22 cellular contexts compared by ENCODE assay signal in genomic region chr3:101270158-101270557, GRCh38.
"Had no signal": no experiment of that assay in that cellular context is flagged by ENCODE, and none has a peak within 500 bp of the region (broad histone marks: within the 10 kb centered on the region; RNA-seq: fewer than 3 reads in every experiment).

No MANE protein-coding gene starts in this region.

- H3K36me3 ChIP-seq: esophagus squamous epithelium, gastroesophageal sphincter, sigmoid colon, transverse colon, uterus had no signal

- H3K27ac Mint-ChIP-seq: activated naive CD8-positive, alpha-beta T cell treated with anti-CD3 and anti-CD28 coated beads, Interleukin-2, amount 10 ng/mL, durations not matched to agents 7 days and 5 days; endodermal cell; mesothelial cell of epicardium; naive thymus-derived CD8-positive, alpha-beta T cell; stimulated activated memory B cell treated with anti-CD40 and anti-IgM and Interleukin-4, amounts not matched to agents 10 μg/mL and 1 μg/mL and 100 μg/mL, for 72 hours; T-helper 2 cell treated with Interferon-gamma antibody and Interleukin-4, amounts not matched to agents 5 μg/mL and 100 μg/mL, for 36 hours had no signal

- DNase-seq: activated CD4-positive, alpha-beta T cell treated with anti-CD3 and anti-CD28 coated beads for 1 hour; activated CD8-positive, alpha-beta memory T cell treated with anti-CD3 and anti-CD28 coated beads, Interleukin-2, amount 50 U/mL, for 48 hours; activated naive CD4-positive, alpha-beta T cell treated with Interleukin-2 at 50 U/mL for 16 hours; activated naive CD8-positive, alpha-beta T cell treated with anti-CD3 and anti-CD28 coated beads, Interleukin-2, amount 10 ng/mL, durations not matched to agents 7 days and 5 days; activated T-cell treated with anti-CD3 and anti-CD28 coated beads, Interleukin-2, amount 50 U/mL, for 48 hours; amniotic stem cell; cerebellar nuclear complex; cortex of kidney; endodermal cell; esophagus squamous epithelium; heart left ventricle; left colon; naive thymus-derived CD8-positive, alpha-beta T cell; sigmoid colon; stimulated activated CD4-positive, alpha-beta T cell treated with anti-CD3 and anti-CD28 coated beads, Interleukin-15, amount 100 ng/mL, for 24 hours; transverse colon; uterus had no signal

- H3K4me3 Mint-ChIP-seq: activated naive CD8-positive, alpha-beta T cell treated with anti-CD3 and anti-CD28 coated beads, Interleukin-2, amount 10 ng/mL, durations not matched to agents 7 days and 5 days; endodermal cell; mesothelial cell of epicardium; naive thymus-derived CD8-positive, alpha-beta T cell; stimulated activated memory B cell treated with anti-CD40 and anti-IgM and Interleukin-4, amounts not matched to agents 10 μg/mL and 1 μg/mL and 100 μg/mL, for 72 hours; T-helper 2 cell treated with Interferon-gamma antibody and Interleukin-4, amounts not matched to agents 5 μg/mL and 100 μg/mL, for 36 hours had no signal

- H3K9me3 Mint-ChIP-seq: activated naive CD8-positive, alpha-beta T cell treated with anti-CD3 and anti-CD28 coated beads, Interleukin-2, amount 10 ng/mL, durations not matched to agents 7 days and 5 days; naive thymus-derived CD8-positive, alpha-beta T cell; stimulated activated memory B cell treated with anti-CD40 and anti-IgM and Interleukin-4, amounts not matched to agents 10 μg/mL and 1 μg/mL and 100 μg/mL, for 72 hours; T-helper 2 cell treated with Interferon-gamma antibody and Interleukin-4, amounts not matched to agents 5 μg/mL and 100 μg/mL, for 36 hours had no signal

- H3K4me1 ChIP-seq: esophagus squamous epithelium, transverse colon, uterus had no signal

- H3K36me3 Mint-ChIP-seq: activated naive CD8-positive, alpha-beta T cell treated with anti-CD3 and anti-CD28 coated beads, Interleukin-2, amount 10 ng/mL, durations not matched to agents 7 days and 5 days had no signal

- H3K4me2 ChIP-seq: smooth muscle cell had no signal

- H3K4me3 ChIP-seq: esophagus squamous epithelium, gastroesophageal sphincter, heart left ventricle, sigmoid colon, smooth muscle cell, transverse colon, uterus had no signal

- H3K27me3 ChIP-seq: esophagus squamous epithelium, gastroesophageal sphincter, heart left ventricle, sigmoid colon, transverse colon, uterus had no signal

- H3K4me1 Mint-ChIP-seq: activated naive CD8-positive, alpha-beta T cell treated with anti-CD3 and anti-CD28 coated beads, Interleukin-2, amount 10 ng/mL, durations not matched to agents 7 days and 5 days; naive thymus-derived CD8-positive, alpha-beta T cell; stimulated activated memory B cell treated with anti-CD40 and anti-IgM and Interleukin-4, amounts not matched to agents 10 μg/mL and 1 μg/mL and 100 μg/mL, for 72 hours had no signal

- H3K27ac ChIP-seq: esophagus squamous epithelium, heart left ventricle, sigmoid colon, transverse colon, uterus had no signal

- ATAC-seq: gastroesophageal sphincter; heart left ventricle; left colon; naive thymus-derived CD8-positive, alpha-beta T cell; stimulated activated memory B cell treated with anti-CD40 and anti-IgM and Interleukin-4, amounts not matched to agents 10 μg/mL and 1 μg/mL and 100 μg/mL, for 72 hours had no signal

- H3K27me3 Mint-ChIP-seq: activated naive CD8-positive, alpha-beta T cell treated with anti-CD3 and anti-CD28 coated beads, Interleukin-2, amount 10 ng/mL, durations not matched to agents 7 days and 5 days; naive thymus-derived CD8-positive, alpha-beta T cell; stimulated activated memory B cell treated with anti-CD40 and anti-IgM and Interleukin-4, amounts not matched to agents 10 μg/mL and 1 μg/mL and 100 μg/mL, for 72 hours had no signal

- H3K9me3 ChIP-seq: esophagus squamous epithelium, gastroesophageal sphincter, sigmoid colon, transverse colon, uterus had no signal
